In the genomic region with DNA sequence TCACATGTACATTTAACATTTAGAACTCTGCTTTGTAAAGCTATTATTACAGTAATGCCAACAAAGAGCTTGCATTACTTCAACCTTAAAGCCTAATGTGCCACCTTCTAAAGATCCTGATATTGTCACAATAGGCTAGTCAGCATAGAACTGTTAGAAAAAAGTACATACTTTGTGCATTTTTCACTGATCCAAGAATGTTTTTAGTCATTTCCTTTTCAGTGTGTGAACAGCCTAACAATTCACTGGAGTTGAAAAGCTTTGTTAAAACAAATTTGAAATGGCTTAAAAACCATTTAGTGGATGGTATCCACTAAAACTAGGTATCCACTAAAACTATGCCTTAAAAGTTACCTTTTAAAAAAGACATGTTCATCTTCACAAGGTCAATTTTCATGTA, we compare ENCODE assay signal across 2 cellular contexts.
TF ChIP-seq lines count a peak whose summit lies in the region.

No MANE protein-coding gene starts in this region.

TF ChIP-seq in A549, 52 proteins besides CTCF, POLR2A, EP300 and RAD21 (continued from another document):
- TF ChIP-seq, protein P1, sequence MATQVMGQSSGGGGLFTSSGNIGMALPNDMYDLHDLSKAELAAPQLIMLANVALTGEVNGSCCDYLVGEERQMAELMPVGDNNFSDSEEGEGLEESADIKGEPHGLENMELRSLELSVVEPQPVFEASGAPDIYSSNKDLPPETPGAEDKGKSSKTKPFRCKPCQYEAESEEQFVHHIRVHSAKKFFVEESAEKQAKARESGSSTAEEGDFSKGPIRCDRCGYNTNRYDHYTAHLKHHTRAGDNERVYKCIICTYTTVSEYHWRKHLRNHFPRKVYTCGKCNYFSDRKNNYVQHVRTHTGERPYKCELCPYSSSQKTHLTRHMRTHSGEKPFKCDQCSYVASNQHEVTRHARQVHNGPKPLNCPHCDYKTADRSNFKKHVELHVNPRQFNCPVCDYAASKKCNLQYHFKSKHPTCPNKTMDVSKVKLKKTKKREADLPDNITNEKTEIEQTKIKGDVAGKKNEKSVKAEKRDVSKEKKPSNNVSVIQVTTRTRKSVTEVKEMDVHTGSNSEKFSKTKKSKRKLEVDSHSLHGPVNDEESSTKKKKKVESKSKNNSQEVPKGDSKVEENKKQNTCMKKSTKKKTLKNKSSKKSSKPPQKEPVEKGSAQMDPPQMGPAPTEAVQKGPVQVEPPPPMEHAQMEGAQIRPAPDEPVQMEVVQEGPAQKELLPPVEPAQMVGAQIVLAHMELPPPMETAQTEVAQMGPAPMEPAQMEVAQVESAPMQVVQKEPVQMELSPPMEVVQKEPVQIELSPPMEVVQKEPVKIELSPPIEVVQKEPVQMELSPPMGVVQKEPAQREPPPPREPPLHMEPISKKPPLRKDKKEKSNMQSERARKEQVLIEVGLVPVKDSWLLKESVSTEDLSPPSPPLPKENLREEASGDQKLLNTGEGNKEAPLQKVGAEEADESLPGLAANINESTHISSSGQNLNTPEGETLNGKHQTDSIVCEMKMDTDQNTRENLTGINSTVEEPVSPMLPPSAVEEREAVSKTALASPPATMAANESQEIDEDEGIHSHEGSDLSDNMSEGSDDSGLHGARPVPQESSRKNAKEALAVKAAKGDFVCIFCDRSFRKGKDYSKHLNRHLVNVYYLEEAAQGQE (IDR thresholded peaks at IDR 0.05), result no peak

TF ChIP-seq in WTC11, 78 proteins besides CTCF, POLR2A, EP300 and RAD21 (continued from another document):
- TF ChIP-seq USF1 (CRISPR knock-in tag; IDR thresholded peaks at IDR 0.05) (no peak), ARID4B (CRISPR knock-in tag; IDR thresholded peaks at IDR 0.05; ENCODE audit: borderline replicate concordance) (no peak), TEAD1 (CRISPR knock-in tag; IDR thresholded peaks at IDR 0.05) (no peak), E2F4 (CRISPR knock-in tag; IDR thresholded peaks at IDR 0.05; ENCODE audit: borderline replicate concordance, low read depth) (no peak), PRRX2 (CRISPR knock-in tag; IDR thresholded peaks at IDR 0.05) (no peak)
